Comparison of ENCODE assay signal across 9 cellular contexts in the genomic region with DNA sequence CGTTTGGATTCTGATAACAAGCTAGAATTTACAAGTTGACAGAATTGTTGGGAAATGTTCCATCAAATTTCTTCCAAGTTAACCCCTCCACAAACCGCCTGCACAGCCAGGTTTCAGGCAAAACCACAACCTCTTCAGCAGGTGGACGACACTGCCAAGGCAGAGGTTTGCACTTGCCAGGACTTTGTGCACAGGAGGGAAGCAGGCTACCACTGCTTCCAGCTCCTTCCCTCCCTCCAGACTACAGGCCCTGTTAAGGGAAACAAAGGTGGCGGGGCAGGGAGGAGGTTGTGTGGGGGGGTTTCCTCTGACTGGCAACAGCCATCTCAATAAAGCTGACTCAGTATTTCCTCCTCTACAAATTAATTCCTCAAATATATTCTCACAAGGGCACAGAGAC. TPM values are rescaled to one million over a fixed set of nuclear protein-coding genes. Genes with fewer than 3 reads are reported as not detected.
DNase-seq lines count a peak whose midpoint lies in the region; ATAC-seq and TF ChIP-seq lines count a peak whose summit lies in the region.
"Had no signal": no experiment of that assay in that cellular context is flagged by ENCODE, and none has a peak within 500 bp of the region (broad histone marks: within the 10 kb centered on the region; RNA-seq: fewer than 3 reads in every experiment).

No MANE protein-coding gene starts in this region.

- peaks cover 91% of the 10 kb centered on the region for H3K4me1 Mint-ChIP-seq in activated T-helper 1 cell treated with anti-CD3 and anti-CD28 coated beads, Interleukin-12 subunit alpha, Interleukin-12 subunit beta, Interleukin-2, Interleukin-4 antibody, amounts not matched to agents 30 ng/mL and 10 ng/mL and 1 ng/mL, durations not matched to agents 14 hours and 24 hours and 36 hours (ENCODE audit: low read depth)
- H3K4me1 Mint-ChIP-seq in immature natural killer cell: peaks cover 69 to 94% of the 10 kb centered on the region in 2 donors
- H3K4me1 Mint-ChIP-seq in stimulated activated naive CD8-positive, alpha-beta T cell treated with anti-CD3 and anti-CD28 coated beads, Interleukin-15, amount 100 ng/mL, for 72 hours: peaks cover 89% of the 10 kb centered on the region

- H3K4me3 ChIP-seq in NB4 (ENCODE audit: low read depth, low read length): peak overlapping the region; percentile 30

- no peaks in the 10 kb centered on the region for H3K27me3 Mint-ChIP-seq in activated T-helper 1 cell treated with anti-CD3 and anti-CD28 coated beads, Interleukin-12 subunit alpha, Interleukin-12 subunit beta, Interleukin-2, Interleukin-4 antibody, amounts not matched to agents 30 ng/mL and 10 ng/mL and 1 ng/mL, durations not matched to agents 14 hours and 24 hours and 36 hours (ENCODE audit: insufficient read depth)
- H3K27me3 Mint-ChIP-seq in immature natural killer cell (ENCODE audit: low read depth in 3 of 3): peaks cover 0 to 9% (median 2%) of the 10 kb centered on the region in 3 donors
- no peaks in the 10 kb centered on the region for H3K27me3 Mint-ChIP-seq in stimulated activated naive CD8-positive, alpha-beta T cell treated with anti-CD3 and anti-CD28 coated beads, Interleukin-15, amount 100 ng/mL, for 72 hours

- H3K9me3 Mint-ChIP-seq in activated T-helper 1 cell treated with anti-CD3 and anti-CD28 coated beads, Interleukin-12 subunit alpha, Interleukin-12 subunit beta, Interleukin-2, Interleukin-4 antibody, amounts not matched to agents 30 ng/mL and 10 ng/mL and 1 ng/mL, durations not matched to agents 14 hours and 24 hours and 36 hours: no peaks in the 10 kb centered on the region
- no peaks in the 10 kb centered on the region for H3K9me3 Mint-ChIP-seq in immature natural killer cell
- H3K9me3 Mint-ChIP-seq in stimulated activated naive CD8-positive, alpha-beta T cell treated with anti-CD3 and anti-CD28 coated beads, Interleukin-15, amount 100 ng/mL, for 72 hours: no peaks in the 10 kb centered on the region

- peak overlapping the region; percentile 17 for H3K4me3 Mint-ChIP-seq in activated T-helper 1 cell treated with anti-CD3 and anti-CD28 coated beads, Interleukin-12 subunit alpha, Interleukin-12 subunit beta, Interleukin-2, Interleukin-4 antibody, amounts not matched to agents 30 ng/mL and 10 ng/mL and 1 ng/mL, durations not matched to agents 14 hours and 24 hours and 36 hours
- peak overlapping the region; percentile 75 to 86 (median 81) for H3K4me3 Mint-ChIP-seq in immature natural killer cell
- H3K4me3 Mint-ChIP-seq in stimulated activated naive CD8-positive, alpha-beta T cell treated with anti-CD3 and anti-CD28 coated beads, Interleukin-15, amount 100 ng/mL, for 72 hours: peak overlapping the region; percentile 57 to 63

- TF ChIP-seq POLR2A in NB4 (IDR thresholded peaks at IDR 0.05; ENCODE audit: extremely low read depth, insufficient read length): no peak

- intact Hi-C loops in activated T-helper 1 cell treated with anti-CD3 and anti-CD28 coated beads, Interleukin-12 subunit alpha, Interleukin-12 subunit beta, Interleukin-2, Interleukin-4 antibody, amounts not matched to agents 30 ng/mL and 10 ng/mL and 1 ng/mL, durations not matched to agents 14 hours and 24 hours and 36 hours (cut with micrococcal nuclease): no loop called here

- no peak for TF ChIP-seq CTCF in NB4 (IDR thresholded peaks at IDR 0.05; ENCODE audit: low read depth, low read length)

- DNase-seq in NB4 (ENCODE audit: low read depth) (peak; percentile 92), immature natural killer cell (peak in 2 of 3 donors; percentile 30 to 35), NCI-H2171 (lab: John Stamatoyannopoulos, UW) (no peak), Ammon's horn (ENCODE audit: low spot score) (no peak)
- DNase-seq in activated T-helper 1 cell treated with anti-CD3 and anti-CD28 coated beads, Interleukin-12 subunit alpha, Interleukin-12 subunit beta, Interleukin-2, Interleukin-4 antibody, amounts not matched to agents 30 ng/mL and 10 ng/mL and 1 ng/mL, durations not matched to agents 14 hours and 24 hours and 36 hours (ENCODE audit: low spot score): no peak
- peak in 1 of 2 donors; percentile 32 for DNase-seq in stimulated activated naive CD8-positive, alpha-beta T cell treated with anti-CD3 and anti-CD28 coated beads, Interleukin-15, amount 100 ng/mL, for 72 hours
- DNase-seq: NCI-H446 had no signal

- peaks cover 41% of the 10 kb centered on the region for H3K36me3 Mint-ChIP-seq in activated T-helper 1 cell treated with anti-CD3 and anti-CD28 coated beads, Interleukin-12 subunit alpha, Interleukin-12 subunit beta, Interleukin-2, Interleukin-4 antibody, amounts not matched to agents 30 ng/mL and 10 ng/mL and 1 ng/mL, durations not matched to agents 14 hours and 24 hours and 36 hours (ENCODE audit: low read depth)
- peaks cover 0 to 19% (median 10%) of the 10 kb centered on the region in 3 donors for H3K36me3 Mint-ChIP-seq in immature natural killer cell

- no peak for ATAC-seq in stimulated activated naive CD8-positive, alpha-beta T cell treated with anti-CD3 and anti-CD28 coated beads, Interleukin-15, amount 100 ng/mL, for 72 hours
- ATAC-seq in HG02588 (IDR thresholded peaks at IDR 0.05; ENCODE audit: unreplicated experiment) (no peak), GM19351 (IDR thresholded peaks at IDR 0.05; ENCODE audit: unreplicated experiment) (no peak)

- peak overlapping the region; percentile 84 for H3K27ac Mint-ChIP-seq in activated T-helper 1 cell treated with anti-CD3 and anti-CD28 coated beads, Interleukin-12 subunit alpha, Interleukin-12 subunit beta, Interleukin-2, Interleukin-4 antibody, amounts not matched to agents 30 ng/mL and 10 ng/mL and 1 ng/mL, durations not matched to agents 14 hours and 24 hours and 36 hours
- H3K27ac Mint-ChIP-seq in immature natural killer cell: peak overlapping the region; percentile 92 to 98 (median 96)
- no peak overlapping the region for H3K27ac Mint-ChIP-seq in stimulated activated naive CD8-positive, alpha-beta T cell treated with anti-CD3 and anti-CD28 coated beads, Interleukin-15, amount 100 ng/mL, for 72 hours

RNA-seq across cellular contexts. Expression of a gene that starts 42.2 kb away (rescaled TPM):
- 60.8 and 64.7 TPM in 2 replicates for total RNA-seq in activated T-helper 1 cell treated with anti-CD3 and anti-CD28 coated beads, Interleukin-12 subunit alpha, Interleukin-12 subunit beta, Interleukin-2, Interleukin-4 antibody, amounts not matched to agents 30 ng/mL and 10 ng/mL and 1 ng/mL, durations not matched to agents 14 hours and 24 hours and 36 hours
- 10 to 100 TPM in 1 of 3 donors, 1 to 10 TPM in 2; 3.5 to 10.2 (median 7.8) TPM for polyA plus RNA-seq in immature natural killer cell

RNA-seq across cellular contexts. Expression of a gene that starts 57.0 kb away (rescaled TPM):
- total RNA-seq in activated T-helper 1 cell treated with anti-CD3 and anti-CD28 coated beads, Interleukin-12 subunit alpha, Interleukin-12 subunit beta, Interleukin-2, Interleukin-4 antibody, amounts not matched to agents 30 ng/mL and 10 ng/mL and 1 ng/mL, durations not matched to agents 14 hours and 24 hours and 36 hours: not detected in 2 replicates
- not detected for polyA plus RNA-seq in immature natural killer cell

Comparison
In these comparisons a context has a peak if more than half of its experiments do, and no peak if none do; other contexts are left out.
1. DNase-seq: peak in NB4 (single experiment) and immature natural killer cell (2 of 3); none in activated T-helper 1 cell treated with anti-CD3 and anti-CD28 coated beads, Interleukin-12 subunit alpha, Interleukin-12 subunit beta, Interleukin-2, Interleukin-4 antibody, amounts not matched to agents 30 ng/mL and 10 ng/mL and 1 ng/mL, durations not matched to agents 14 hours and 24 hours and 36 hours (single experiment), NCI-H2171 (single experiment) and Ammon's horn (single experiment).
2. H3K27ac Mint-ChIP-seq: peak in activated T-helper 1 cell treated with anti-CD3 and anti-CD28 coated beads, Interleukin-12 subunit alpha, Interleukin-12 subunit beta, Interleukin-2, Interleukin-4 antibody, amounts not matched to agents 30 ng/mL and 10 ng/mL and 1 ng/mL, durations not matched to agents 14 hours and 24 hours and 36 hours (single experiment) and immature natural killer cell (6 of 6); none in stimulated activated naive CD8-positive, alpha-beta T cell treated with anti-CD3 and anti-CD28 coated beads, Interleukin-15, amount 100 ng/mL, for 72 hours (0 of 2).
3. H3K4me3 Mint-ChIP-seq: peak in every context shown above with its lines; median percentile 81 in immature natural killer cell; 60 in stimulated activated naive CD8-positive, alpha-beta T cell treated with anti-CD3 and anti-CD28 coated beads, Interleukin-15, amount 100 ng/mL, for 72 hours; 17 in activated T-helper 1 cell treated with anti-CD3 and anti-CD28 coated beads, Interleukin-12 subunit alpha, Interleukin-12 subunit beta, Interleukin-2, Interleukin-4 antibody, amounts not matched to agents 30 ng/mL and 10 ng/mL and 1 ng/mL, durations not matched to agents 14 hours and 24 hours and 36 hours.